ENCODE assay signal across 7 cellular contexts in the genomic region with DNA sequence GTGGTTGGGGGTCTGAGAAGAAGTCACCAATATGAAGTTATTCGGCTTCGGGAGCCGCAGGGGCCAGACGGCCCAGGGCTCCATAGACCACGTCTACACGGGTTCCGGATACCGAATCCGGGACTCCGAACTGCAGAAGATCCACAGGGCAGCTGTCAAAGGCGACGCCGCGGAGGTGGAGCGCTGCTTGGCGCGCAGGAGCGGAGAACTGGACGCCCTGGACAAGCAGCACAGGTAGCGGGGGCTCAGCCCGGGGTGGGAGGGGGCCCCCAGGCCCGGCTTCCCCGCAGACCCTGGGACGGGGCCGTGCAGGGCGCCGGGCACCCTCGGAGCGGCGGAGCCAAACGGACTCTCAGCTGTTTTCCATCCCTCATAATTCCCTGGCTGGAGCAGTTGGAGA.
DNase-seq lines count a peak whose midpoint lies in the region; ATAC-seq and TF ChIP-seq lines count a peak whose summit lies in the region.
"Not testable (repeated sequence)": the region's sequence is repeated elsewhere in the genome, so short reads cannot be mapped to it uniquely, and the experiment has no call there.

No MANE protein-coding gene starts in this region.

- not testable (repeated sequence) for H3K4me1 Mint-ChIP-seq in GM23338; activated CD4-positive, alpha-beta T cell treated with anti-CD3 and anti-CD28 coated beads, Interleukin-2, amount 10 ng/mL, durations not matched to agents 24 days and 14 days; mesothelial cell of epicardium; progenitor cell of endocrine pancreas (ENCODE audit: low read depth)

- not testable (repeated sequence) for TF ChIP-seq EP300 in stomach (IDR thresholded peaks at IDR 0.05)

- H3K9me3 Mint-ChIP-seq in GM23338; activated CD4-positive, alpha-beta T cell treated with anti-CD3 and anti-CD28 coated beads, Interleukin-2, amount 10 ng/mL, durations not matched to agents 24 days and 14 days; mesothelial cell of epicardium; progenitor cell of endocrine pancreas (ENCODE audit: low read depth): not testable (repeated sequence)

- WGBS in body of pancreas, 2 donors: no CpG with 5 or more reads among the region's 31 CpGs
- WGBS in stomach, 5 donors: 0 to 2% methylated on average over 3 to 13 of the region's 31 CpGs; no CpG with 5 or more reads in 3 of the 5 donors

- H3K4me3 ChIP-seq in GM23338: peak overlapping the region; percentile 28; the same call in 1 of the 2 replicates
- not testable (repeated sequence) for H3K4me3 ChIP-seq in body of pancreas
- peak overlapping the region; percentile 41 for H3K4me3 ChIP-seq in fibroblast of the aortic adventitia (ENCODE audit: low read depth, low read length)
- H3K4me3 ChIP-seq in stomach: peak overlapping the region in 3 of 4 donors; percentile 26 to 45 (median 34)

- not testable (repeated sequence) for TF ChIP-seq POLR2A in body of pancreas (IDR thresholded peaks at IDR 0.05); stomach (IDR thresholded peaks at IDR 0.05)

- not testable (repeated sequence) for H3K4me2 ChIP-seq in GM23338

- not testable (repeated sequence) for H3K27ac ChIP-seq in GM23338 (ENCODE audit: low read depth); body of pancreas; stomach

- ATAC-seq in GM23338, body of pancreas: not testable (repeated sequence)

- not testable (repeated sequence) for TF ChIP-seq CTCF in GM23338 (conservative IDR thresholded peaks at IDR 0.05; ENCODE audit: low read depth in 2 of 2); body of pancreas (IDR thresholded peaks at IDR 0.05); fibroblast of the aortic adventitia (IDR thresholded peaks at IDR 0.05; ENCODE audit: insufficient read depth, low read length); mesothelial cell of epicardium (IDR thresholded peaks at IDR 0.05; ENCODE audit: unreplicated experiment); progenitor cell of endocrine pancreas (IDR thresholded peaks at IDR 0.05; ENCODE audit: unreplicated experiment); stomach (IDR thresholded peaks at IDR 0.05)

- H3K79me2 ChIP-seq in GM23338 (replicated peaks; ENCODE audit: insufficient read depth): not testable (repeated sequence)

- peaks cover 19% of the 10 kb centered on the region for H3K27me3 ChIP-seq in GM23338 (ENCODE audit: insufficient read depth)
- not testable (repeated sequence) for H3K27me3 ChIP-seq in body of pancreas, stomach

- H3K27ac Mint-ChIP-seq in GM23338; activated CD4-positive, alpha-beta T cell treated with anti-CD3 and anti-CD28 coated beads, Interleukin-2, amount 10 ng/mL, durations not matched to agents 24 days and 14 days; mesothelial cell of epicardium; progenitor cell of endocrine pancreas: not testable (repeated sequence)

- not testable (repeated sequence) for H3K9me3 ChIP-seq in body of pancreas, stomach

- H3F3A ChIP-seq in GM23338 (replicated peaks; ENCODE audit: low read depth): not testable (repeated sequence)

- H3K36me3 ChIP-seq in GM23338 (ENCODE audit: insufficient read depth); body of pancreas (replicated peaks in 1 of 2; ENCODE audit: insufficient read depth in 1 of 2, low read depth in 2 of 2); stomach: not testable (repeated sequence)

- not testable (repeated sequence) for H3K4me3 Mint-ChIP-seq in GM23338; activated CD4-positive, alpha-beta T cell treated with anti-CD3 and anti-CD28 coated beads, Interleukin-2, amount 10 ng/mL, durations not matched to agents 24 days and 14 days
- H3K4me3 Mint-ChIP-seq in mesothelial cell of epicardium (peak overlapping the region; percentile 20), progenitor cell of endocrine pancreas (ENCODE audit: low read depth) (peak overlapping the region; percentile 24)

- intact Hi-C loops in activated CD4-positive, alpha-beta T cell treated with anti-CD3 and anti-CD28 coated beads, Interleukin-2, amount 10 ng/mL, durations not matched to agents 24 days and 14 days (cut with micrococcal nuclease); body of pancreas (cut with DNase I); stomach (cut with DNase I; ENCODE audit: low total_unique reads): not testable (repeated sequence)

- H3K36me3 Mint-ChIP-seq in GM23338 (ENCODE audit: low read depth); activated CD4-positive, alpha-beta T cell treated with anti-CD3 and anti-CD28 coated beads, Interleukin-2, amount 10 ng/mL, durations not matched to agents 24 days and 14 days (ENCODE audit: low read depth); mesothelial cell of epicardium; progenitor cell of endocrine pancreas (ENCODE audit: insufficient read depth): not testable (repeated sequence)

- H3K27me3 Mint-ChIP-seq in GM23338 (ENCODE audit: insufficient read depth, low read depth, poor library complexity); activated CD4-positive, alpha-beta T cell treated with anti-CD3 and anti-CD28 coated beads, Interleukin-2, amount 10 ng/mL, durations not matched to agents 24 days and 14 days; mesothelial cell of epicardium (ENCODE audit: low read depth); progenitor cell of endocrine pancreas: not testable (repeated sequence)

- H2AFZ ChIP-seq in GM23338: not testable (repeated sequence)

- not testable (repeated sequence) for DNase-seq in GM23338 (ENCODE audit: low spot score); fibroblast of the aortic adventitia (ENCODE audit: low read depth); mesothelial cell of epicardium (ENCODE audit: low spot score in 2 of 2, unreplicated experiment in 2 of 2); progenitor cell of endocrine pancreas (ENCODE audit: low spot score, unreplicated experiment)
- peak; percentile 50 for DNase-seq in activated CD4-positive, alpha-beta T cell treated with anti-CD3 and anti-CD28 coated beads, Interleukin-2, amount 10 ng/mL, durations not matched to agents 24 days and 14 days
- peak; percentile 3 to 13 (median 10) for DNase-seq in body of pancreas
- DNase-seq in stomach: peak; percentile 22

- not testable (repeated sequence) for H4K20me1 ChIP-seq in GM23338 (replicated peaks; ENCODE audit: insufficient read depth)

- not testable (repeated sequence) for H3K9me2 ChIP-seq in GM23338 (ENCODE audit: insufficient read depth)

- not testable (repeated sequence) for H3K4me1 ChIP-seq in GM23338 (ENCODE audit: insufficient read depth); body of pancreas; stomach
